Comparison of ENCODE assay signal across 7 cellular contexts in genomic region chr11:71420455-71421241, GRCh38. TPM values are rescaled to one million over a fixed set of nuclear protein-coding genes. Genes with fewer than 3 reads are reported as not detected.
DNase-seq lines count a peak whose midpoint lies in the region; ATAC-seq and TF ChIP-seq lines count a peak whose summit lies in the region.

No MANE protein-coding gene starts in this region.

- peak; percentile 64 for DNase-seq in Daoy (ENCODE audit: low read depth)
- peak; percentile 78 for DNase-seq in HT-29 (ENCODE audit: low spot score)
- DNase-seq in OCI-M1 (lab: John Stamatoyannopoulos, UW): peak; percentile 76
- peak; percentile 32 to 64 for DNase-seq in erythroblast (lab: John Stamatoyannopoulos, UW)
- peak; percentile 57 for DNase-seq in nephron progenitor cell

- H3K27ac Mint-ChIP-seq in nephron progenitor cell: no peak overlapping the region

- H3K4me1 Mint-ChIP-seq in nephron progenitor cell: no peaks in the 10 kb centered on the region

- no peak for ATAC-seq in GM21360 (IDR thresholded peaks at IDR 0.05; ENCODE audit: unreplicated experiment)
- ATAC-seq in HG02852 (IDR thresholded peaks at IDR 0.05; ENCODE audit: unreplicated experiment): no peak

- TF ChIP-seq POLR2A in erythroblast (IDR thresholded peaks at IDR 0.05; ENCODE audit: low read length): no peak

- no peaks in the 10 kb centered on the region for H3K9me3 Mint-ChIP-seq in nephron progenitor cell

- TF ChIP-seq CTCF in nephron progenitor cell (IDR thresholded peaks at IDR 0.05): peak; percentile 60

- H3K27me3 Mint-ChIP-seq in nephron progenitor cell (ENCODE audit: low read depth, poor library complexity): peaks cover 15% of the 10 kb centered on the region

- no peaks in the 10 kb centered on the region for H3K36me3 Mint-ChIP-seq in nephron progenitor cell (ENCODE audit: low read depth)

- no peak overlapping the region for H3K4me3 Mint-ChIP-seq in nephron progenitor cell

RNA-seq across cellular contexts. Expression of gene DHCR7, which starts 27.5 kb away (rescaled TPM):
- total RNA-seq in Daoy (2014; rRNA removed; shearing (Covaris generic)): 34.9 and 39.2 TPM in 2 replicates
- total RNA-seq in HT-29 (2014; rRNA removed; shearing (Covaris generic)): 369 and 407 TPM in 2 replicates

RNA-seq across cellular contexts. Expression of gene NADSYN1, which starts 32.4 kb away (rescaled TPM):
- 21.1 and 34.9 TPM in 2 replicates for total RNA-seq in Daoy (2014; rRNA removed; shearing (Covaris generic))
- 177 and 204 TPM in 2 replicates for total RNA-seq in HT-29 (2014; rRNA removed; shearing (Covaris generic))
